Comparison of ENCODE assay signal across 10 cellular contexts in the genomic region with DNA sequence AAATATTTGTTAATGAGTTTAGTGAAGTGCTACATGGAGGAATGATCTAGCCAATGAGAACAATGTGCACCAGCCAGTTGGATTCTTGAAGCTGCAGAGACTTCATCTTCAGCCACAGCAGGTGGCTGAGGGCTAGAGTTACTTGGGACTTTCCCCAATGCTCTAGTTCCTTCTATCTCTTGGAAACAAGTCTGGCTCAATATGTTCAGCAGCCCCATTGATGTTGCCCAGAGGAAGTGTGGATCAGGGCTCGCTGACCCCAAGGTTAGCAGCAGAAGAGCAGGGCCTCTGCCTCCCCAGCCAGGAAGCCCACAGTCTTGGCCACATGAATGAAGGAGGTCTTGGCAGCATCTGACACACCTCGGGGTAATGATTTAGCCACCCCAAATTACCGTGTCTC.
A peak's percentile ranks its signal among the peaks of the same experiment; 100 is the strongest.
DNase-seq lines count a peak whose midpoint lies in the region; ATAC-seq, FAIRE-seq and TF ChIP-seq lines count a peak whose summit lies in the region.
"Had no signal": no experiment of that assay in that cellular context is flagged by ENCODE, and none has a peak within 500 bp of the region (broad histone marks: within the 10 kb centered on the region; RNA-seq: fewer than 3 reads in every experiment).

No MANE protein-coding gene starts in this region.

- H2AFZ ChIP-seq in MM.1S (ENCODE audit: low read length) = peak overlapping the region; percentile 64

- peak overlapping the region; percentile 77 for H3K4me3 Mint-ChIP-seq in natural killer cell treated with Interleukin-12 subunit alpha and Interleukin-12 subunit beta and Interleukin-15 and Interleukin-18, amount 100 ng/mL, for 72 hours

- peak; percentile 43 for ATAC-seq in GM21737 (IDR thresholded peaks at IDR 0.05; ENCODE audit: unreplicated experiment)
- no peak for ATAC-seq in natural killer cell treated with Interleukin-12 subunit alpha and Interleukin-12 subunit beta and Interleukin-15 and Interleukin-18, amount 100 ng/mL, for 72 hours

- no peaks in the 10 kb centered on the region for H3K79me2 ChIP-seq in MM.1S (ENCODE audit: low read length)

- no peaks in the 10 kb centered on the region for H4K20me1 ChIP-seq in MM.1S (ENCODE audit: insufficient read depth, low read length)

- peaks cover 5 to 28% of the 10 kb centered on the region in 2 donors for H3K4me1 Mint-ChIP-seq in natural killer cell treated with Interleukin-12 subunit alpha and Interleukin-12 subunit beta and Interleukin-15 and Interleukin-18, amount 100 ng/mL, for 72 hours (ENCODE audit: low read depth in 2 of 2)

- peak; percentile 5 for DNase-seq in DMS53 (lab: John Stamatoyannopoulos, UW)
- DNase-seq in DMS53 treated with DMSO at 0.1 percent for 48 hours (lab: John Stamatoyannopoulos, UW; ENCODE audit: unreplicated experiment) = no peak
- peak; percentile 63 for DNase-seq in MM.1S
- DNase-seq in natural killer cell treated with Interleukin-12 subunit alpha and Interleukin-12 subunit beta and Interleukin-15 and Interleukin-18, amount 100 ng/mL, for 72 hours (ENCODE audit: low spot score) = no peak
- DNase-seq in small intestine = no peak
- DNase-seq in dermis blood vessel endothelial cell = no peak
- no peak for DNase-seq in NK-92 (lab: John Stamatoyannopoulos, UW; ENCODE audit: unreplicated experiment)
- DNase-seq: left cardiac atrium had no signal

- H3K27me3 ChIP-seq in MM.1S (replicated peaks; ENCODE audit: insufficient read depth, low read length) (no peaks in the 10 kb centered on the region), small intestine (ENCODE audit: control insufficient read depth in 2 of 2, insufficient read depth in 2 of 2, low read length in 2 of 2) (no peaks in the 10 kb centered on the region)

- H3F3A ChIP-seq in MM.1S (ENCODE audit: insufficient read depth, low read length) = peaks cover 10% of the 10 kb centered on the region

- peak overlapping the region; percentile 76 for H3K4me2 ChIP-seq in MM.1S (ENCODE audit: low read depth, low read length)

- H3K9me3 Mint-ChIP-seq in natural killer cell treated with Interleukin-12 subunit alpha and Interleukin-12 subunit beta and Interleukin-15 and Interleukin-18, amount 100 ng/mL, for 72 hours = peaks cover 3% of the 10 kb centered on the region

- H3K9me3 ChIP-seq in MM.1S (replicated peaks; ENCODE audit: insufficient read depth, low read length) = no peaks in the 10 kb centered on the region
- H3K9me3 ChIP-seq in small intestine (ENCODE audit: control insufficient read depth, low read depth) = no peaks in the 10 kb centered on the region

- no peak for FAIRE-seq in small intestine (lab: Jason Lieb, UNC)

- H3K36me3 Mint-ChIP-seq in natural killer cell treated with Interleukin-12 subunit alpha and Interleukin-12 subunit beta and Interleukin-15 and Interleukin-18, amount 100 ng/mL, for 72 hours = no peaks in the 10 kb centered on the region

- peak overlapping the region; percentile 23 to 40 for H3K27ac Mint-ChIP-seq in natural killer cell treated with Interleukin-12 subunit alpha and Interleukin-12 subunit beta and Interleukin-15 and Interleukin-18, amount 100 ng/mL, for 72 hours

- H3K27me3 Mint-ChIP-seq in natural killer cell treated with Interleukin-12 subunit alpha and Interleukin-12 subunit beta and Interleukin-15 and Interleukin-18, amount 100 ng/mL, for 72 hours = peaks cover 0 to 7% of the 10 kb centered on the region in 2 donors

- TF ChIP-seq CTCF in MM.1S (IDR thresholded peaks at IDR 0.05; ENCODE audit: low read length) = no peak

- H3K4me1 ChIP-seq in MM.1S (ENCODE audit: low read length) (peaks cover 50% of the 10 kb centered on the region), small intestine (ENCODE audit: control insufficient read depth in 2 of 2, insufficient read depth in 1 of 2, low read depth in 1 of 2, low read length in 1 of 2) (no peaks in the 10 kb centered on the region)

- WGBS in small intestine, 3 donors = 64 to 73% (median 70%) methylated on average over 3 of the region's 3 CpGs

- no peaks in the 10 kb centered on the region for H3K36me3 ChIP-seq in MM.1S (replicated peaks; ENCODE audit: insufficient read depth, low read length)
- H3K36me3 ChIP-seq in small intestine (ENCODE audit: control insufficient read depth in 2 of 2, insufficient read depth in 2 of 2, low read length in 2 of 2) = no peaks in the 10 kb centered on the region

- H3K27ac ChIP-seq in MM.1S (ENCODE audit: low read length) = peak overlapping the region; percentile 60; the same call in 1 of the 2 replicates
- H3K27ac ChIP-seq in small intestine (ENCODE audit: low read depth in 1 of 2, low read length in 1 of 2) = peak overlapping the region in 1 of 2 donors; percentile 76
- H3K27ac ChIP-seq: 22Rv1 had no signal

- H3K9me2 ChIP-seq in MM.1S (replicated peaks; ENCODE audit: insufficient read depth, low read length) = no peaks in the 10 kb centered on the region

- H3K4me3 ChIP-seq in MM.1S (ENCODE audit: low read length) (peak overlapping the region; percentile 58), small intestine (ENCODE audit: low read depth in 1 of 2, low read length in 2 of 2) (no peak overlapping the region)

- H3K9ac ChIP-seq in MM.1S (ENCODE audit: low read length) = peak overlapping the region; percentile 33; the same call in 1 of the 2 replicates

Comparison
In these comparisons a context has a peak if more than half of its experiments do, and no peak if none do; other contexts are left out.
1. DNase-seq: peak in DMS53 (single experiment) and MM.1S (single experiment); none in DMS53 treated with DMSO at 0.1 percent for 48 hours (single experiment), natural killer cell treated with Interleukin-12 subunit alpha and Interleukin-12 subunit beta and Interleukin-15 and Interleukin-18, amount 100 ng/mL, for 72 hours (single experiment), small intestine (single experiment), dermis blood vessel endothelial cell (single experiment) and NK-92 (single experiment).